Comparison of ENCODE assay signal across 18 cellular contexts in the genomic region with DNA sequence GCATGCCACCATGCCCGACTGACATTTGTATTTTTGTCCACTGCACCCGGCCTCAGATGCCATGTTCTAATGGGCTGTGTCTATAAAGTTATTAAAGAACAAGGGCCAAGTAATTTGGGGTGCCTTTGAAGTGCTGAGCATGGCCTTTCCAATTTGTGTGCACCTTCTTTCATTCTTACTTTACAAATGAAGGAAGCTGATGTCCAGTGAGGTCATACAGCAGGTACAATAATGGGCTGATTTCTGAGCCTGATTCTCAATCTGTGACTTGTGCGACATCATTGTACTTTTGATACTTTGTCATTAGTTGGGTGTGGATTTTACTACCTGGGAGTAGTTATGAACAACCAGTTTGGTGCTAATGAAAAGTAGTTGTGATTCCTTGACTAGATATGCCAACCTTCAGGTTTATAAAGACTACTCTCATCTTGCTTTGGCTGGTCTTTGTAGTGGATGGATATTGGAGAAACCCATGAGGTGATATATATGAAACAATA.
DNase-seq lines count a peak whose midpoint lies in the region; ATAC-seq, FAIRE-seq and TF ChIP-seq lines count a peak whose summit lies in the region.
"Had no signal": no experiment of that assay in that cellular context is flagged by ENCODE, and none has a peak within 500 bp of the region (broad histone marks: within the 10 kb centered on the region; RNA-seq: fewer than 3 reads in every experiment).

No MANE protein-coding gene starts in this region.

- no peak overlapping the region for H3K9ac ChIP-seq in Loucy (ENCODE audit: low read depth, low read length, poor library complexity, severe bottlenecking)
- no peak overlapping the region for H3K9ac ChIP-seq in GM12878 (ENCODE audit: control insufficient read depth, insufficient read depth, low read length)

- peak overlapping the region; percentile 72 for H3K27ac Mint-ChIP-seq in activated naive CD4-positive, alpha-beta T cell treated with anti-CD3 and anti-CD28 coated beads, Interleukin-2, amount 10 ng/mL, durations not matched to agents 7 days and 5 days
- peak overlapping the region; percentile 49 for H3K27ac Mint-ChIP-seq in stimulated activated effector memory CD8-positive, alpha-beta T cell treated with anti-CD3 and anti-CD28 coated beads, Interleukin-12 subunit alpha, Interleukin-12 subunit beta, amount 100 ng/mL, for 72 hours

- H3K4me3 Mint-ChIP-seq in activated naive CD4-positive, alpha-beta T cell treated with anti-CD3 and anti-CD28 coated beads, Interleukin-2, amount 10 ng/mL, durations not matched to agents 7 days and 5 days = no peak overlapping the region
- peak overlapping the region; percentile 36 for H3K4me3 Mint-ChIP-seq in stimulated activated effector memory CD8-positive, alpha-beta T cell treated with anti-CD3 and anti-CD28 coated beads, Interleukin-12 subunit alpha, Interleukin-12 subunit beta, amount 100 ng/mL, for 72 hours

- CTCF ChIA-PET in activated naive CD4-positive, alpha-beta T cell treated with anti-CD3 and anti-CD28 coated beads, Interleukin-2, amount 10 ng/mL, durations not matched to agents 7 days and 5 days (lab: Charles Lee) = no interaction called here
- CTCF ChIA-PET in GM12878 (lab: Yijun Ruan, JAX) = interaction anchor here (0.7 to 1.8 kb wide), 8 partner anchors 8 to 81 kb away, joined by 3 to 5 read pairs (median 4); no protein-coding TSS in a partner anchor

- no peaks in the 10 kb centered on the region for H3K9me2 ChIP-seq in Loucy (replicated peaks; ENCODE audit: low read depth, low read length)

- no peak for DNase-seq in activated naive CD4-positive, alpha-beta T cell treated with anti-CD3 and anti-CD28 coated beads, Interleukin-2, amount 10 ng/mL, durations not matched to agents 7 days and 5 days
- DNase-seq in activated naive CD4-positive, alpha-beta T cell treated with Interleukin-2 at 50 U/mL for 16 hours = no peak
- DNase-seq in GM12878 (ENCODE audit: low read depth, low spot score) (no peak), RPMI8226 (no peak)
- DNase-seq in stimulated activated effector memory CD8-positive, alpha-beta T cell treated with anti-CD3 and anti-CD28 coated beads, Interleukin-12 subunit alpha, Interleukin-12 subunit beta, amount 100 ng/mL, for 72 hours (ENCODE audit: low spot score in 2 of 2) = no peak
- DNase-seq: activated CD4-positive, alpha-beta T cell treated with anti-CD3 and anti-CD28 coated beads for 1 hour; activated effector memory CD4-positive, alpha-beta T cell treated with Interleukin-2 at 50 U/mL for 16 hours; colonic mucosa; NCI-H1092 treated with DMSO at 0.1 percent for 48 hours; NCI-H774; sigmoid colon; stimulated activated CD4-positive, alpha-beta T cell treated with anti-CD3 and anti-CD28 coated beads, Interleukin-4, amount 100 ng/mL, for 1 hour had no signal

- SMC1A ChIA-PET in GM12878 (lab: Charles Lee; ENCODE audit: uncharacterized antibody, unreplicated experiment) = interaction anchor here (0.7 to 3.3 kb wide), 15 partner anchors 8 to 123 kb away, joined by 3 to 13 read pairs (median 5); no protein-coding TSS in a partner anchor

- H3K4me3 ChIP-seq in Loucy (ENCODE audit: low read length, poor library complexity, severe bottlenecking) (no peak overlapping the region), GM12878 (peak overlapping the region; percentile 6; the same call in 1 of the 2 replicates)
- H3K4me3 ChIP-seq: colonic mucosa, gastroesophageal sphincter, sigmoid colon had no signal

- TF ChIP-seq CTCF in Loucy (conservative IDR thresholded peaks at IDR 0.05; ENCODE audit: low read length) (no peak), GM12878 (IDR thresholded peaks at IDR 0.05 in 2 of 3, conservative IDR thresholded peaks at IDR 0.05 in 1 of 3; ENCODE audit: control insufficient read depth in 2 of 3, extremely low read depth in 1 of 3, insufficient read depth in 1 of 3, low read depth in 3 of 3, low read length in 3 of 3) (no peak)

- peaks cover 97% of the 10 kb centered on the region for H4K20me1 ChIP-seq in Loucy (ENCODE audit: insufficient read depth, low read length, poor library complexity, severe bottlenecking)
- no peaks in the 10 kb centered on the region for H4K20me1 ChIP-seq in GM12878 (ENCODE audit: control insufficient read depth, insufficient read depth)

- RAD21 ChIA-PET in GM12878 (lab: Charles Lee; ENCODE audit: unreplicated experiment) = interaction anchor here (0.7 to 1.4 kb wide), 5 partner anchors 8 to 86 kb away, joined by 3 to 5 read pairs (median 4); no protein-coding TSS in a partner anchor

- H3K36me3 ChIP-seq in Loucy (ENCODE audit: insufficient read depth, low read length) (peaks cover 10% of the 10 kb centered on the region; the same call in 1 of the 2 replicates), GM12878 (ENCODE audit: control insufficient read depth in 2 of 2, insufficient read depth in 2 of 2, low read length in 1 of 2) (no peaks in the 10 kb centered on the region; a peak in 1 of 4 replicates)
- H3K36me3 ChIP-seq: colonic mucosa, gastroesophageal sphincter, sigmoid colon had no signal

- POLR2A ChIA-PET in GM12878 (lab: Charles Lee) = interaction anchor here (1.0 to 1.7 kb wide), 4 partner anchors 8 to 48 kb away, joined by 3 to 8 read pairs (median 3); no protein-coding TSS in a partner anchor

- intact Hi-C loops in GM12878 (cut with micrococcal nuclease; ENCODE audit: unreplicated experiment) = no loop called here

- H3K4me1 Mint-ChIP-seq in activated naive CD4-positive, alpha-beta T cell treated with anti-CD3 and anti-CD28 coated beads, Interleukin-2, amount 10 ng/mL, durations not matched to agents 7 days and 5 days = peaks cover 80% of the 10 kb centered on the region
- peaks cover 77% of the 10 kb centered on the region for H3K4me1 Mint-ChIP-seq in stimulated activated effector memory CD8-positive, alpha-beta T cell treated with anti-CD3 and anti-CD28 coated beads, Interleukin-12 subunit alpha, Interleukin-12 subunit beta, amount 100 ng/mL, for 72 hours

- ATAC-seq in GM12878 = peak; percentile 19
- ATAC-seq in stimulated activated effector memory CD8-positive, alpha-beta T cell treated with anti-CD3 and anti-CD28 coated beads, Interleukin-12 subunit alpha, Interleukin-12 subunit beta, amount 100 ng/mL, for 72 hours = peak; percentile 36
- ATAC-seq in GM21717 (IDR thresholded peaks at IDR 0.05; ENCODE audit: unreplicated experiment) = no peak
- no peak for ATAC-seq in HG03097 (IDR thresholded peaks at IDR 0.05; ENCODE audit: low FRiP score, unreplicated experiment)
- ATAC-seq: gastroesophageal sphincter, left lobe of liver had no signal

- no peaks in the 10 kb centered on the region; the same call in 1 of the 2 replicates for H3F3A ChIP-seq in Loucy (ENCODE audit: low read depth)

- H3K79me2 ChIP-seq in Loucy (ENCODE audit: insufficient read depth, low read length) (peaks cover 100% of the 10 kb centered on the region), GM12878 (ENCODE audit: control insufficient read depth, insufficient read depth, low read length) (peaks cover 95% of the 10 kb centered on the region)

- H2AFZ ChIP-seq in Loucy (ENCODE audit: low read length) (no peak overlapping the region), GM12878 (ENCODE audit: control insufficient read depth, low read depth, low read length) (no peak overlapping the region)

- no peak for FAIRE-seq in GM12878 (lab: Jason Lieb, UNC)
- FAIRE-seq: endothelial cell of umbilical vein had no signal

- no peaks in the 10 kb centered on the region for H3K9me3 ChIP-seq in Loucy (ENCODE audit: insufficient read depth, low read depth, low read length)
- H3K9me3 ChIP-seq in GM12878 (replicated peaks; ENCODE audit: control insufficient read depth, insufficient read depth, low read length) = no peaks in the 10 kb centered on the region
- H3K9me3 ChIP-seq: colonic mucosa, gastroesophageal sphincter, sigmoid colon had no signal

- H3K9me3 Mint-ChIP-seq in activated naive CD4-positive, alpha-beta T cell treated with anti-CD3 and anti-CD28 coated beads, Interleukin-2, amount 10 ng/mL, durations not matched to agents 7 days and 5 days = no peaks in the 10 kb centered on the region
- no peaks in the 10 kb centered on the region for H3K9me3 Mint-ChIP-seq in stimulated activated effector memory CD8-positive, alpha-beta T cell treated with anti-CD3 and anti-CD28 coated beads, Interleukin-12 subunit alpha, Interleukin-12 subunit beta, amount 100 ng/mL, for 72 hours

- no TSS peak for BruUV-seq in GM12878 (replicated peaks; lab: Mats Ljungman, UMichigan)

- peak overlapping the region; percentile 80 for H3K27ac ChIP-seq in GM12878 (ENCODE audit: control insufficient read depth, insufficient read depth)
- H3K27ac ChIP-seq: colonic mucosa, gastroesophageal sphincter, sigmoid colon had no signal

- peak overlapping the region; percentile 54 for H3K4me2 ChIP-seq in Loucy (ENCODE audit: low read depth, low read length, poor library complexity, severe bottlenecking)
- H3K4me2 ChIP-seq in GM12878 (ENCODE audit: control insufficient read depth, insufficient read depth) = peak overlapping the region; percentile 27; the same call in 1 of the 2 replicates

- TF ChIP-seq EP300 in GM12878 (IDR thresholded peaks at IDR 0.05; ENCODE audit: borderline replicate concordance in 1 of 2, control insufficient read depth in 1 of 2, low read depth in 2 of 2, low read length in 2 of 2) = no peak

- H3K27me3 Mint-ChIP-seq in activated naive CD4-positive, alpha-beta T cell treated with anti-CD3 and anti-CD28 coated beads, Interleukin-2, amount 10 ng/mL, durations not matched to agents 7 days and 5 days = no peaks in the 10 kb centered on the region

- no peak for TF ChIP-seq RAD21 in GM12878 (IDR thresholded peaks at IDR 0.05; ENCODE audit: insufficient read depth, low read depth, low read length)

- peaks cover 34% of the 10 kb centered on the region for H3K4me1 ChIP-seq in Loucy (ENCODE audit: insufficient read depth, low read length, poor library complexity, severe bottlenecking)
- H3K4me1 ChIP-seq in GM12878 (ENCODE audit: control insufficient read depth, insufficient read depth, low read length) = peaks cover 56% of the 10 kb centered on the region
- H3K4me1 ChIP-seq: colonic mucosa had no signal

- in situ Hi-C loops in GM12878 (cut with MboI) = no loop called here

- H3K27me3 ChIP-seq in Loucy (ENCODE audit: insufficient read depth, low read length, poor library complexity, severe bottlenecking) = no peaks in the 10 kb centered on the region
- H3K27me3 ChIP-seq in GM12878 (replicated peaks in 1 of 2; ENCODE audit: control insufficient read depth in 2 of 2, insufficient read depth in 2 of 2, low read length in 1 of 2) = no peaks in the 10 kb centered on the region
- H3K27me3 ChIP-seq: colonic mucosa, gastroesophageal sphincter, sigmoid colon had no signal

- TF ChIP-seq POLR2A in GM12878 (IDR thresholded peaks at IDR 0.05; ENCODE audit: low read depth, low read length) = no peak

- WGBS in GM12878 (ENCODE audit: insufficient coverage, insufficient replicate concordance, low lambda C conversion rate, missing lambda C conversion rate) = 97% methylated on average over 3 of the region's 3 CpGs

- H3K36me3 Mint-ChIP-seq in activated naive CD4-positive, alpha-beta T cell treated with anti-CD3 and anti-CD28 coated beads, Interleukin-2, amount 10 ng/mL, durations not matched to agents 7 days and 5 days = peaks cover 9% of the 10 kb centered on the region
- H3K36me3 Mint-ChIP-seq in stimulated activated effector memory CD8-positive, alpha-beta T cell treated with anti-CD3 and anti-CD28 coated beads, Interleukin-12 subunit alpha, Interleukin-12 subunit beta, amount 100 ng/mL, for 72 hours = peaks cover 14% of the 10 kb centered on the region

Comparison
In these comparisons a context has a peak if more than half of its experiments do, and no peak if none do; other contexts are left out.
1. ATAC-seq: peak in GM12878 (single experiment) and stimulated activated effector memory CD8-positive, alpha-beta T cell treated with anti-CD3 and anti-CD28 coated beads, Interleukin-12 subunit alpha, Interleukin-12 subunit beta, amount 100 ng/mL, for 72 hours (single experiment); none in GM21717 (single experiment) and HG03097 (single experiment).